13 cellular contexts compared by ENCODE assay signal in the genomic region with DNA sequence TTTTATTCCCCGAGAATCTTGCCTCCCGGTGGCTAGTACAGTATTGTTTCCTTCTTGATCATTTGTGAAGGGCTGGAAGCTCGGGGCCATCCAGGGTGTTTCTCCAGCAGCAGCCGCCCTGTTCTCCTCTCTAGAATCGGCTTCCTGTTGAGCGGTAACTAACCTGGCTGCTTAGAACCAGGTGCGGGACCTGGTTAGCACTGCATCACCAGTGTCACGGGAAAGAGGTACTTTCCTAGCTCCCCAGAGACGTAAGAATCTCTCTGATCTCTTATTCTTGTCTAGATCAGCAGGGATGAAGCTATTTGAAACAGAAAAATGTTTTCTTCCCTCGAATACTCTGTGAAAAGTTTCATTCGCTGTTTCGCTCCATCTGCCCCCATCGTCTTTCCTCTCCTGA.
DNase-seq lines count a peak whose midpoint lies in the region; ATAC-seq and TF ChIP-seq lines count a peak whose summit lies in the region.
"Had no signal": no experiment of that assay in that cellular context is flagged by ENCODE, and none has a peak within 500 bp of the region (broad histone marks: within the 10 kb centered on the region; RNA-seq: fewer than 3 reads in every experiment).

No MANE protein-coding gene starts in this region.

- peaks cover 76% of the 10 kb centered on the region for H3K4me1 Mint-ChIP-seq in activated naive CD4-positive, alpha-beta T cell treated with anti-CD3 and anti-CD28 coated beads, Interleukin-2, amount 50 U/mL, for 24 hours
- peaks cover 81% of the 10 kb centered on the region for H3K4me1 Mint-ChIP-seq in brain
- H3K4me1 Mint-ChIP-seq in stimulated activated naive CD8-positive, alpha-beta T cell treated with anti-CD3 and anti-CD28 coated beads, Interleukin-15, amount 100 ng/mL, for 72 hours = peaks cover 85% of the 10 kb centered on the region

- no peaks in the 10 kb centered on the region for H3K27me3 Mint-ChIP-seq in activated naive CD4-positive, alpha-beta T cell treated with anti-CD3 and anti-CD28 coated beads, Interleukin-2, amount 50 U/mL, for 24 hours
- H3K27me3 Mint-ChIP-seq in brain = no peaks in the 10 kb centered on the region
- no peaks in the 10 kb centered on the region for H3K27me3 Mint-ChIP-seq in stimulated activated naive CD8-positive, alpha-beta T cell treated with anti-CD3 and anti-CD28 coated beads, Interleukin-15, amount 100 ng/mL, for 72 hours

- TF ChIP-seq CTCF in brain (conservative IDR thresholded peaks at IDR 0.05) = no peak

- H3K9me3 Mint-ChIP-seq in activated naive CD4-positive, alpha-beta T cell treated with anti-CD3 and anti-CD28 coated beads, Interleukin-2, amount 50 U/mL, for 24 hours = no peaks in the 10 kb centered on the region
- H3K9me3 Mint-ChIP-seq in brain = no peaks in the 10 kb centered on the region
- no peaks in the 10 kb centered on the region for H3K9me3 Mint-ChIP-seq in stimulated activated naive CD8-positive, alpha-beta T cell treated with anti-CD3 and anti-CD28 coated beads, Interleukin-15, amount 100 ng/mL, for 72 hours

- H3K4me3 Mint-ChIP-seq in activated naive CD4-positive, alpha-beta T cell treated with anti-CD3 and anti-CD28 coated beads, Interleukin-2, amount 50 U/mL, for 24 hours = no peak overlapping the region
- H3K4me3 Mint-ChIP-seq in brain = no peak overlapping the region
- H3K4me3 Mint-ChIP-seq in stimulated activated naive CD8-positive, alpha-beta T cell treated with anti-CD3 and anti-CD28 coated beads, Interleukin-15, amount 100 ng/mL, for 72 hours = no peak overlapping the region

- peak; percentile 35 for ATAC-seq in HG02884 (IDR thresholded peaks at IDR 0.05; ENCODE audit: unreplicated experiment)
- ATAC-seq in stimulated activated naive CD8-positive, alpha-beta T cell treated with anti-CD3 and anti-CD28 coated beads, Interleukin-15, amount 100 ng/mL, for 72 hours = no peak
- ATAC-seq in HG03432 (IDR thresholded peaks at IDR 0.05; ENCODE audit: unreplicated experiment) = no peak
- ATAC-seq: body of pancreas, lower lobe of right lung had no signal

- H3K27ac Mint-ChIP-seq in activated naive CD4-positive, alpha-beta T cell treated with anti-CD3 and anti-CD28 coated beads, Interleukin-2, amount 50 U/mL, for 24 hours = peak overlapping the region; percentile 93
- peak overlapping the region in 4 of 5 experiments; percentile 59 to 90 (median 70) for H3K27ac Mint-ChIP-seq in brain
- H3K27ac Mint-ChIP-seq in stimulated activated naive CD8-positive, alpha-beta T cell treated with anti-CD3 and anti-CD28 coated beads, Interleukin-15, amount 100 ng/mL, for 72 hours = peak overlapping the region; percentile 61 to 87

- no peak for DNase-seq in activated naive CD4-positive, alpha-beta T cell treated with Interleukin-2 at 50 U/mL for 16 hours
- no peak for DNase-seq in stimulated activated naive CD8-positive, alpha-beta T cell treated with anti-CD3 and anti-CD28 coated beads, Interleukin-15, amount 100 ng/mL, for 72 hours
- DNase-seq in superior temporal gyrus (ENCODE audit: extremely low spot score) = no peak
- DNase-seq: activated CD4-positive, alpha-beta T cell treated with anti-CD3 and anti-CD28 coated beads, Interleukin-2, amount 50 U/mL, for 4 hours; activated gamma-delta T cell treated with Interleukin-2 at 50 U/mL for 16 hours; body of pancreas; lower lobe of right lung; posterior cingulate gyrus; SHP77 had no signal

- peaks cover 25% of the 10 kb centered on the region for H3K36me3 Mint-ChIP-seq in activated naive CD4-positive, alpha-beta T cell treated with anti-CD3 and anti-CD28 coated beads, Interleukin-2, amount 50 U/mL, for 24 hours
- peaks cover 70% of the 10 kb centered on the region for H3K36me3 Mint-ChIP-seq in brain
